3 cellular contexts compared by ENCODE assay signal in genomic region chr2:203908344-203909185, GRCh38.
TF ChIP-seq lines count a peak whose summit lies in the region.

No MANE protein-coding gene starts in this region.

TF ChIP-seq in SK-N-SH, 30 proteins besides CTCF, POLR2A, EP300 and RAD21 (continues in another document):
- TF ChIP-seq MEF2A (IDR thresholded peaks at IDR 0.05; ENCODE audit: borderline replicate concordance, low read depth) = no peak
- no peak for TF ChIP-seq FOXJ3 (CRISPR knock-in tag; IDR thresholded peaks at IDR 0.05)
- TF ChIP-seq SIN3A (IDR thresholded peaks at IDR 0.05; ENCODE audit: borderline replicate concordance, low read depth, low read length) = no peak
- TF ChIP-seq FOSL2 (IDR thresholded peaks at IDR 0.05; ENCODE audit: borderline replicate concordance, low read depth) = no peak
- TF ChIP-seq CHD2 (IDR thresholded peaks at IDR 0.05; ENCODE audit: low read length, partially characterized antibody) = no peak
- TF ChIP-seq, protein P1, sequence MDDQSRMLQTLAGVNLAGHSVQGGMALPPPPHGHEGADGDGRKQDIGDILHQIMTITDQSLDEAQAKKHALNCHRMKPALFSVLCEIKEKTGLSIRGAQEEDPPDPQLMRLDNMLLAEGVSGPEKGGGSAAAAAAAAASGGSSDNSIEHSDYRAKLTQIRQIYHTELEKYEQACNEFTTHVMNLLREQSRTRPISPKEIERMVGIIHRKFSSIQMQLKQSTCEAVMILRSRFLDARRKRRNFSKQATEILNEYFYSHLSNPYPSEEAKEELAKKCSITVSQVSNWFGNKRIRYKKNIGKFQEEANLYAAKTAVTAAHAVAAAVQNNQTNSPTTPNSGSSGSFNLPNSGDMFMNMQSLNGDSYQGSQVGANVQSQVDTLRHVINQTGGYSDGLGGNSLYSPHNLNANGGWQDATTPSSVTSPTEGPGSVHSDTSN (IDR thresholded peaks at IDR 0.05) = no peak
- TF ChIP-seq ELF1 (IDR thresholded peaks at IDR 0.05) = no peak
- no peak for TF ChIP-seq MXI1 (IDR thresholded peaks at IDR 0.05; ENCODE audit: low read depth, low read length)
- TF ChIP-seq ZBTB33 (IDR thresholded peaks at IDR 0.05; ENCODE audit: borderline replicate concordance, low read depth) = no peak
- TF ChIP-seq, protein P2, sequence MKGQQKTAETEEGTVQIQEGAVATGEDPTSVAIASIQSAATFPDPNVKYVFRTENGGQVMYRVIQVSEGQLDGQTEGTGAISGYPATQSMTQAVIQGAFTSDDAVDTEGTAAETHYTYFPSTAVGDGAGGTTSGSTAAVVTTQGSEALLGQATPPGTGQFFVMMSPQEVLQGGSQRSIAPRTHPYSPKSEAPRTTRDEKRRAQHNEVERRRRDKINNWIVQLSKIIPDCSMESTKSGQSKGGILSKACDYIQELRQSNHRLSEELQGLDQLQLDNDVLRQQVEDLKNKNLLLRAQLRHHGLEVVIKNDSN (IDR thresholded peaks at IDR 0.05; ENCODE audit: borderline replicate concordance, low read depth) = no peak
- TF ChIP-seq, protein P3, sequence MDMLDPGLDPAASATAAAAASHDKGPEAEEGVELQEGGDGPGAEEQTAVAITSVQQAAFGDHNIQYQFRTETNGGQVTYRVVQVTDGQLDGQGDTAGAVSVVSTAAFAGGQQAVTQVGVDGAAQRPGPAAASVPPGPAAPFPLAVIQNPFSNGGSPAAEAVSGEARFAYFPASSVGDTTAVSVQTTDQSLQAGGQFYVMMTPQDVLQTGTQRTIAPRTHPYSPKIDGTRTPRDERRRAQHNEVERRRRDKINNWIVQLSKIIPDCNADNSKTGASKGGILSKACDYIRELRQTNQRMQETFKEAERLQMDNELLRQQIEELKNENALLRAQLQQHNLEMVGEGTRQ (IDR thresholded peaks at IDR 0.05; ENCODE audit: borderline replicate concordance, low read depth, low read length) = no peak
- TF ChIP-seq, protein P4, sequence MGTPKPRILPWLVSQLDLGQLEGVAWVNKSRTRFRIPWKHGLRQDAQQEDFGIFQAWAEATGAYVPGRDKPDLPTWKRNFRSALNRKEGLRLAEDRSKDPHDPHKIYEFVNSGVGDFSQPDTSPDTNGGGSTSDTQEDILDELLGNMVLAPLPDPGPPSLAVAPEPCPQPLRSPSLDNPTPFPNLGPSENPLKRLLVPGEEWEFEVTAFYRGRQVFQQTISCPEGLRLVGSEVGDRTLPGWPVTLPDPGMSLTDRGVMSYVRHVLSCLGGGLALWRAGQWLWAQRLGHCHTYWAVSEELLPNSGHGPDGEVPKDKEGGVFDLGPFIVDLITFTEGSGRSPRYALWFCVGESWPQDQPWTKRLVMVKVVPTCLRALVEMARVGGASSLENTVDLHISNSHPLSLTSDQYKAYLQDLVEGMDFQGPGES (IDR thresholded peaks at IDR 0.05; ENCODE audit: low read depth, low read length) = no peak
- no peak for TF ChIP-seq TCF12 (IDR thresholded peaks at IDR 0.05)

TF ChIP-seq in SK-N-SH treated with all-trans-retinoic acid at 6 μM for 48 hours, 23 proteins besides CTCF, POLR2A, EP300 and RAD21 (continues in another document):
- TF ChIP-seq TCF4 (CRISPR knock-in tag; IDR thresholded peaks at IDR 0.05; ENCODE audit: borderline replicate concordance) = no peak
- no peak for TF ChIP-seq TOX (CRISPR knock-in tag; IDR thresholded peaks at IDR 0.05; ENCODE audit: borderline replicate concordance)
- no peak for TF ChIP-seq ESRRG (CRISPR knock-in tag; IDR thresholded peaks at IDR 0.05)
- TF ChIP-seq ZNF70 (CRISPR knock-in tag; IDR thresholded peaks at IDR 0.05) = no peak
- no peak for TF ChIP-seq CREB5 (CRISPR knock-in tag; IDR thresholded peaks at IDR 0.05; ENCODE audit: low read depth)
- TF ChIP-seq, protein P5, sequence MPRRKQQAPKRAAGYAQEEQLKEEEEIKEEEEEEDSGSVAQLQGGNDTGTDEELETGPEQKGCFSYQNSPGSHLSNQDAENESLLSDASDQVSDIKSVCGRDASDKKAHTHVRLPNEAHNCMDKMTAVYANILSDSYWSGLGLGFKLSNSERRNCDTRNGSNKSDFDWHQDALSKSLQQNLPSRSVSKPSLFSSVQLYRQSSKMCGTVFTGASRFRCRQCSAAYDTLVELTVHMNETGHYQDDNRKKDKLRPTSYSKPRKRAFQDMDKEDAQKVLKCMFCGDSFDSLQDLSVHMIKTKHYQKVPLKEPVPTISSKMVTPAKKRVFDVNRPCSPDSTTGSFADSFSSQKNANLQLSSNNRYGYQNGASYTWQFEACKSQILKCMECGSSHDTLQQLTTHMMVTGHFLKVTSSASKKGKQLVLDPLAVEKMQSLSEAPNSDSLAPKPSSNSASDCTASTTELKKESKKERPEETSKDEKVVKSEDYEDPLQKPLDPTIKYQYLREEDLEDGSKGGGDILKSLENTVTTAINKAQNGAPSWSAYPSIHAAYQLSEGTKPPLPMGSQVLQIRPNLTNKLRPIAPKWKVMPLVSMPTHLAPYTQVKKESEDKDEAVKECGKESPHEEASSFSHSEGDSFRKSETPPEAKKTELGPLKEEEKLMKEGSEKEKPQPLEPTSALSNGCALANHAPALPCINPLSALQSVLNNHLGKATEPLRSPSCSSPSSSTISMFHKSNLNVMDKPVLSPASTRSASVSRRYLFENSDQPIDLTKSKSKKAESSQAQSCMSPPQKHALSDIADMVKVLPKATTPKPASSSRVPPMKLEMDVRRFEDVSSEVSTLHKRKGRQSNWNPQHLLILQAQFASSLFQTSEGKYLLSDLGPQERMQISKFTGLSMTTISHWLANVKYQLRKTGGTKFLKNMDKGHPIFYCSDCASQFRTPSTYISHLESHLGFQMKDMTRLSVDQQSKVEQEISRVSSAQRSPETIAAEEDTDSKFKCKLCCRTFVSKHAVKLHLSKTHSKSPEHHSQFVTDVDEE (CRISPR knock-in tag; IDR thresholded peaks at IDR 0.05) = no peak
- TF ChIP-seq ZC3H10 (CRISPR knock-in tag; IDR thresholded peaks at IDR 0.05) = no peak
- no peak for TF ChIP-seq POU6F1 (CRISPR knock-in tag; IDR thresholded peaks at IDR 0.05; ENCODE audit: borderline replicate concordance, low read depth)
- TF ChIP-seq CSDC2 (CRISPR knock-in tag; IDR thresholded peaks at IDR 0.05) = no peak
- no peak for TF ChIP-seq ZFP30 (CRISPR knock-in tag; IDR thresholded peaks at IDR 0.05)
- TF ChIP-seq, protein P6, sequence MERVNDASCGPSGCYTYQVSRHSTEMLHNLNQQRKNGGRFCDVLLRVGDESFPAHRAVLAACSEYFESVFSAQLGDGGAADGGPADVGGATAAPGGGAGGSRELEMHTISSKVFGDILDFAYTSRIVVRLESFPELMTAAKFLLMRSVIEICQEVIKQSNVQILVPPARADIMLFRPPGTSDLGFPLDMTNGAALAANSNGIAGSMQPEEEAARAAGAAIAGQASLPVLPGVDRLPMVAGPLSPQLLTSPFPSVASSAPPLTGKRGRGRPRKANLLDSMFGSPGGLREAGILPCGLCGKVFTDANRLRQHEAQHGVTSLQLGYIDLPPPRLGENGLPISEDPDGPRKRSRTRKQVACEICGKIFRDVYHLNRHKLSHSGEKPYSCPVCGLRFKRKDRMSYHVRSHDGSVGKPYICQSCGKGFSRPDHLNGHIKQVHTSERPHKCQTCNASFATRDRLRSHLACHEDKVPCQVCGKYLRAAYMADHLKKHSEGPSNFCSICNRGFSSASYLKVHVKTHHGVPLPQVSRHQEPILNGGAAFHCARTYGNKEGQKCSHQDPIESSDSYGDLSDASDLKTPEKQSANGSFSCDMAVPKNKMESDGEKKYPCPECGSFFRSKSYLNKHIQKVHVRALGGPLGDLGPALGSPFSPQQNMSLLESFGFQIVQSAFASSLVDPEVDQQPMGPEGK (CRISPR knock-in tag; IDR thresholded peaks at IDR 0.05; ENCODE audit: borderline replicate concordance) = no peak
- no peak for TF ChIP-seq ZNF8 (CRISPR knock-in tag; IDR thresholded peaks at IDR 0.05)
- TF ChIP-seq ISL1 (CRISPR knock-in tag; IDR thresholded peaks at IDR 0.05) = no peak
- no peak for TF ChIP-seq GLIS3 (CRISPR knock-in tag; IDR thresholded peaks at IDR 0.05)

TF ChIP-seq in HepG2, 621 proteins besides CTCF, POLR2A, EP300 and RAD21:
- TF ChIP-seq ZNF788 (CRISPR knock-in tag; IDR thresholded peaks at IDR 0.05; ENCODE audit: borderline replicate concordance) (no peak), ZNF546 (CRISPR knock-in tag; conservative IDR thresholded peaks at IDR 0.05) (no peak), MEIS2 (CRISPR knock-in tag; IDR thresholded peaks at IDR 0.05) (no peak), ZNF629 (CRISPR knock-in tag; conservative IDR thresholded peaks at IDR 0.05) (0 out of 2 replicates have a peak, but pooled peaks have one; percentile 13), BRCA1 (CRISPR knock-in tag; IDR thresholded peaks at IDR 0.05) (no peak)
